ENCODE assay signal across 7 cellular contexts in the genomic region with DNA sequence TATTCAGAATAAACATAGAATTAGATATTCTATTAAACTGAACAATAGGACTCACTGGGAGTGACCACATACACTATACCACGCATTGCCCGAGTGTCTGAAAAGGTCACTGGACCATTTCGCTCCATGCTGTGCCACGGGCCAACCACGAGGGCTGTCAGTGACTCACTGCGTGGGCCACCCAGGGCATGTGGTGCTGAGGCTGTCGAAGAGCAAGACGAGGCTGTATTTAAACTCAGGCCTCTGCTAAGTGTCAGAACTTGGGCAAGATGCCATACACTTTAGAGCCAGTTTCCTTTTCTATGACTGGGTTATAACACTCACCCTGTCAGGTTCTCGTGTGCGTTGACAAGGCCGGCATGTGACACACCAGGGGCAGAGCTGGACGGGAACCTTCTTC.
DNase-seq lines count a peak whose midpoint lies in the region; ATAC-seq and TF ChIP-seq lines count a peak whose summit lies in the region.
"Not testable (repeated sequence)": the region's sequence is repeated elsewhere in the genome, so short reads cannot be mapped to it uniquely, and the experiment has no call there.

No MANE protein-coding gene starts in this region.

- not testable (repeated sequence) for H3K27me3 ChIP-seq in gastroesophageal sphincter; psoas muscle (ENCODE audit: insufficient read depth in 3 of 3, low read length in 2 of 3)
- peaks cover 0 to 11% of the 10 kb centered on the region in 2 donors for H3K27me3 ChIP-seq in left lung

- H3K27ac ChIP-seq in gastroesophageal sphincter, left lung, psoas muscle: not testable (repeated sequence)

- intact Hi-C loops in left lung (cut with DNase I); psoas muscle (cut with DNase I): not testable (repeated sequence)

- not testable (repeated sequence) for H3K4me3 ChIP-seq in gastroesophageal sphincter, left lung, psoas muscle

- peaks cover 0 to 14% (median 0%) of the 10 kb centered on the region in 3 donors for H3K4me1 ChIP-seq in gastroesophageal sphincter
- not testable (repeated sequence) for H3K4me1 ChIP-seq in left lung, psoas muscle

- peaks cover 12% of the 10 kb centered on the region for H3K4me1 Mint-ChIP-seq in activated naive CD8-positive, alpha-beta T cell treated with anti-CD3 and anti-CD28 coated beads, Interleukin-2, amount 50 U/mL, for 24 hours

- TF ChIP-seq CTCF in gastroesophageal sphincter (IDR thresholded peaks at IDR 0.05); left lung (IDR thresholded peaks at IDR 0.05); psoas muscle (IDR thresholded peaks at IDR 0.05): not testable (repeated sequence)

- not testable (repeated sequence) for H3K36me3 Mint-ChIP-seq in activated naive CD8-positive, alpha-beta T cell treated with anti-CD3 and anti-CD28 coated beads, Interleukin-2, amount 50 U/mL, for 24 hours (ENCODE audit: low read depth)

- H3K9me3 Mint-ChIP-seq in activated naive CD8-positive, alpha-beta T cell treated with anti-CD3 and anti-CD28 coated beads, Interleukin-2, amount 50 U/mL, for 24 hours = not testable (repeated sequence)

- not testable (repeated sequence) for H3K9me3 ChIP-seq in gastroesophageal sphincter, left lung, psoas muscle

- H3K4me3 Mint-ChIP-seq in activated naive CD8-positive, alpha-beta T cell treated with anti-CD3 and anti-CD28 coated beads, Interleukin-2, amount 50 U/mL, for 24 hours = not testable (repeated sequence)

- DNase-seq in ELR (ENCODE audit: low read depth) = peak; percentile 29
- peak; percentile 56 for DNase-seq in RPMI8226
- not testable (repeated sequence) for DNase-seq in activated naive CD8-positive, alpha-beta T cell treated with anti-CD3 and anti-CD28 coated beads, Interleukin-2, amount 50 U/mL, for 24 hours; left lung; psoas muscle
- peak; percentile 8 for DNase-seq in dermis blood vessel endothelial cell

- H3K36me3 ChIP-seq in gastroesophageal sphincter; left lung; psoas muscle (ENCODE audit: insufficient read depth in 1 of 2, low read depth in 1 of 2): not testable (repeated sequence)

- H3K27me3 Mint-ChIP-seq in activated naive CD8-positive, alpha-beta T cell treated with anti-CD3 and anti-CD28 coated beads, Interleukin-2, amount 50 U/mL, for 24 hours = not testable (repeated sequence)

- TF ChIP-seq EP300 in gastroesophageal sphincter (IDR thresholded peaks at IDR 0.05) = not testable (repeated sequence)

- TF ChIP-seq POLR2A in gastroesophageal sphincter (IDR thresholded peaks at IDR 0.05) = not testable (repeated sequence)

- ATAC-seq in activated naive CD8-positive, alpha-beta T cell treated with anti-CD3 and anti-CD28 coated beads, Interleukin-2, amount 50 U/mL, for 24 hours = peak; percentile 76
- ATAC-seq in gastroesophageal sphincter (peak; percentile 66), left lung (peak; percentile 86), psoas muscle (peak; percentile 46 to 97 (median 50))

- 7 to 28% methylated on average over 8 of the region's 12 CpGs for WGBS in gastroesophageal sphincter (ENCODE audit: low coverage in 1 of 2), 2 donors
- WGBS in psoas muscle, 3 donors = 49 to 68% (median 60%) methylated on average over 12 of the region's 12 CpGs

- not testable (repeated sequence) for H3K27ac Mint-ChIP-seq in activated naive CD8-positive, alpha-beta T cell treated with anti-CD3 and anti-CD28 coated beads, Interleukin-2, amount 50 U/mL, for 24 hours
